ENCODE assay signal across 8 cellular contexts in the genomic region with DNA sequence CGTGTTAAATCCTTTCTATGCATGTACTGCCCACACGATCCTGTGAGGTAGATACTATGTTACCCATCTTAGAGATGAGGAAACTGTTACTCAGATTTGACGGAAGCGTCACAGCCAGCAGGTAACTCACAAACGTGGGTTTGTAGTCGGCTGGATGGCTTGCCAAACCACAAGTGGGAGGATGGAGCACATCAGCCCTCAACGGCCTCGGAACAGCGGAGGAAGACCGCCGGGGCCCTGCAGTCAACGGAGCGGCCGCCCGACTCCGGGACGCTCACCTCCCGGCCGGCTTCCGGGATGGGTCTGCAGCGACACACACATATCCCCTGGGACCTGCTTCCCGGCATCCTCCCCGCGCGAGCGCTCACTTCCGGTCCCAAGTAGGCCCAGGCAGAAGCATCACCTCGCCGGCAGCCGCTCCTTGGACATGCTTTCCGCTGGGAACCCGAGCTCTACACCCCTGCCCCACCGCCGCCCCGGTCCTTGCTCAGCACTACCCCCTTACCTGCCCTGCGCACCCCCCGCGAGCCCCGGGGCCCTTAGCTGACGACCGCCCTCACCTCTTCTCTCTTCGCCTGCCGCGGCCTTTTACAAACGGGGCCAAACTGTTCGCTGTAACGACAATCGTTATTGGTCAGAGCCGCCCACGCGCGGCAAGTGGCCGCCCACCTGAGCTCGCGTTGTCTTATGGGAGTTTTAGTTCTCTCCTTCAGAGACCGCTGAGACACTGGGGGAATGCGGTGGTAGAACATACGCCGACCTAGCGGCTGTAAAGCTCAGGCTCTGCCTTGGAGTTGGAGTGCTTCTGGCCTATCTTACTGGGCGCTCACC. TPM values are rescaled to one million over a fixed set of nuclear protein-coding genes. Genes with fewer than 3 reads are reported as not detected.
DNase-seq lines count a peak whose midpoint lies in the region; ATAC-seq lines count a peak whose summit lies in the region.

C2orf42 (minus strand) TSS at position 607 of the 831 bp plus-strand sequence. CDS start 9,034 bp downstream, outside the sequence.

- peaks cover 9% of the 10 kb centered on the region in 2 donors for H3K4me1 Mint-ChIP-seq in effector memory CD8-positive, alpha-beta T cell (ENCODE audit: low read depth in 2 of 2)
- peaks cover 8% of the 10 kb centered on the region for H3K4me1 Mint-ChIP-seq in memory B cell

- peak; percentile 79 for ATAC-seq in GM21360 (IDR thresholded peaks at IDR 0.05; ENCODE audit: unreplicated experiment)
- peak; percentile 83 for ATAC-seq in effector memory CD8-positive, alpha-beta T cell (replicated peaks)
- ATAC-seq in memory B cell (ENCODE audit: low read depth) = peak; percentile 84

- H3K27ac Mint-ChIP-seq in effector memory CD8-positive, alpha-beta T cell = peak within 1 kb of the TSS; percentile 97 to 98
- H3K27ac Mint-ChIP-seq in memory B cell = peak within 1 kb of the TSS; percentile 99

- no peaks in the 10 kb centered on the region for H3K27me3 Mint-ChIP-seq in effector memory CD8-positive, alpha-beta T cell
- no peaks in the 10 kb centered on the region for H3K27me3 Mint-ChIP-seq in memory B cell

- peak; percentile 95 for DNase-seq in COR-L47 (lab: John Stamatoyannopoulos, UW)
- DNase-seq in HT1080 (ENCODE audit: low read depth) = peak; percentile 97
- peak; percentile 97 for DNase-seq in NOMO-1 treated with DMSO at 0.1 percent for 48 hours (lab: John Stamatoyannopoulos, UW; ENCODE audit: unreplicated experiment)
- DNase-seq in activated CD8-positive, alpha-beta memory T cell treated with anti-CD3 and anti-CD28 coated beads for 4 hours (ENCODE audit: low read depth in 2 of 2) = peak; percentile 92 to 97
- DNase-seq in effector memory CD8-positive, alpha-beta T cell = peak; percentile 93 to 95 (median 94)
- DNase-seq in memory B cell (ENCODE audit: low spot score in 2 of 2) = peak; percentile 94 to 95
- DNase-seq in stimulated activated CD8-positive, alpha-beta memory T cell treated with anti-CD3 and anti-CD28 coated beads, Interleukin-12 subunit alpha, Interleukin-12 subunit beta, amount 100 ng/mL, for 24 hours (ENCODE audit: extremely low read depth) = peak; percentile 92

- H3K9me3 Mint-ChIP-seq in effector memory CD8-positive, alpha-beta T cell = no peaks in the 10 kb centered on the region
- H3K9me3 Mint-ChIP-seq in memory B cell = no peaks in the 10 kb centered on the region

- H3K4me3 Mint-ChIP-seq in effector memory CD8-positive, alpha-beta T cell = peak within 1 kb of the TSS; percentile 87 to 92
- peak within 1 kb of the TSS; percentile 92 for H3K4me3 Mint-ChIP-seq in memory B cell

- H3K36me3 Mint-ChIP-seq in effector memory CD8-positive, alpha-beta T cell (ENCODE audit: insufficient read depth) = peaks cover 24% of the 10 kb centered on the region
- H3K36me3 Mint-ChIP-seq in memory B cell = peaks cover 2% of the 10 kb centered on the region

RNA-seq across cellular contexts. Expression of gene C2orf42, which starts in this region (rescaled TPM):
- 14.6 and 14.7 TPM in 2 replicates for total RNA-seq in HT1080 (2014; rRNA removed; shearing (Covaris generic))
- 14.3 and 14.6 TPM in 2 replicates for polyA plus RNA-seq in HT1080 (2015; cell fraction: cytosol; rRNA removed)
- 17.8 and 20.0 TPM in 2 replicates for polyA plus RNA-seq in HT1080 (2015; cell fraction: nucleus; rRNA removed)

Comparison
In these comparisons a context has a peak if more than half of its experiments do, and no peak if none do; other contexts are left out.
1. Peak in every context shown above with its lines: DNase-seq and ATAC-seq.